ENCODE assay signal across 24 cellular contexts in genomic region chr3:5047764-5048163, GRCh38.
"Had no signal": no experiment of that assay in that cellular context is flagged by ENCODE, and none has a peak within 500 bp of the region (broad histone marks: within the 10 kb centered on the region; RNA-seq: fewer than 3 reads in every experiment).

No MANE protein-coding gene starts in this region.

- FAIRE-seq: bronchial epithelial cell had no signal

- H3K36me3 ChIP-seq: ascending aorta had no signal

- DNase-seq: activated B cell treated with CpG ODN at 0.5 μM for 24 hours; activated CD4-positive, alpha-beta memory T cell treated with anti-CD3 and anti-CD28 coated beads for 36 hours; activated CD4-positive, alpha-beta T cell treated with anti-CD3 and anti-CD28 coated beads for 1 hour; activated CD4-positive, alpha-beta T cell treated with anti-CD3 and anti-CD28 coated beads, Interleukin-2, amount 10 ng/mL, durations not matched to agents 24 days and 14 days; activated CD8-positive, alpha-beta memory T cell treated with anti-CD3 and anti-CD28 coated beads for 24 hours; activated effector memory CD4-positive, alpha-beta T cell treated with anti-CD3 and anti-CD28 coated beads, Interleukin-2, amount 50 U/mL, for 16 hours; activated naive CD4-positive, alpha-beta T cell treated with Interleukin-2 at 50 U/mL for 16 hours; activated naive CD8-positive, alpha-beta T cell treated with anti-CD3 and anti-CD28 coated beads, Interleukin-2, amount 50 U/mL, for 24 hours; activated T-cell treated with anti-CD3 and anti-CD28 coated beads, Interleukin-2, amount 50 U/mL, for 4 hours; amniotic stem cell; body of pancreas; central memory CD4-positive, alpha-beta T cell; Karpas-422; MM.1S; NCI-H1694; NCI-H2171 treated with DMSO at 0.1 percent for 48 hours; NCI-H226; NCI-H526; SIG-M5; T-helper 17 cell; T-helper 9 cell had no signal

- H3K27ac ChIP-seq: ascending aorta, body of pancreas had no signal

- H3K27me3 ChIP-seq: ascending aorta, body of pancreas had no signal

- H3K9me3 ChIP-seq: ascending aorta, body of pancreas had no signal

- ATAC-seq: activated naive CD4-positive, alpha-beta T cell treated with anti-CD3 and anti-CD28 coated beads, Interleukin-2, amount 50 U/mL, for 72 hours; activated naive CD8-positive, alpha-beta T cell treated with anti-CD3 and anti-CD28 coated beads, Interleukin-2, amount 50 U/mL, for 24 hours; activated T-cell treated with anti-CD3 and anti-CD28 coated beads, Interleukin-2, amount 50 U/mL, for 4 hours; body of pancreas; T-helper 17 cell had no signal

- H3K4me3 ChIP-seq: ascending aorta, body of pancreas had no signal

- H3K4me1 ChIP-seq: ascending aorta had no signal
